ENCODE assay signal across 1 cellular context in genomic region chr11:71456831-71457230, GRCh38.
TF ChIP-seq lines count a peak whose summit lies in the region.

No MANE protein-coding gene starts in this region.

TF ChIP-seq in HepG2, 621 proteins besides CTCF, POLR2A, EP300 and RAD21:
- no peak for TF ChIP-seq KLF16 (CRISPR knock-in tag; IDR thresholded peaks at IDR 0.05)
- TF ChIP-seq HIVEP1 (CRISPR knock-in tag; IDR thresholded peaks at IDR 0.05): no peak
- no peak for TF ChIP-seq HNRNPL (IDR thresholded peaks at IDR 0.05; ENCODE audit: low read depth, low read length)
- no peak for TF ChIP-seq CCAR2 (optimal IDR thresholded peaks at IDR 0.05; ENCODE audit: low read depth, low read length)
- no peak for TF ChIP-seq RFXANK (CRISPR knock-in tag; IDR thresholded peaks at IDR 0.05)
- TF ChIP-seq, protein P1, sequence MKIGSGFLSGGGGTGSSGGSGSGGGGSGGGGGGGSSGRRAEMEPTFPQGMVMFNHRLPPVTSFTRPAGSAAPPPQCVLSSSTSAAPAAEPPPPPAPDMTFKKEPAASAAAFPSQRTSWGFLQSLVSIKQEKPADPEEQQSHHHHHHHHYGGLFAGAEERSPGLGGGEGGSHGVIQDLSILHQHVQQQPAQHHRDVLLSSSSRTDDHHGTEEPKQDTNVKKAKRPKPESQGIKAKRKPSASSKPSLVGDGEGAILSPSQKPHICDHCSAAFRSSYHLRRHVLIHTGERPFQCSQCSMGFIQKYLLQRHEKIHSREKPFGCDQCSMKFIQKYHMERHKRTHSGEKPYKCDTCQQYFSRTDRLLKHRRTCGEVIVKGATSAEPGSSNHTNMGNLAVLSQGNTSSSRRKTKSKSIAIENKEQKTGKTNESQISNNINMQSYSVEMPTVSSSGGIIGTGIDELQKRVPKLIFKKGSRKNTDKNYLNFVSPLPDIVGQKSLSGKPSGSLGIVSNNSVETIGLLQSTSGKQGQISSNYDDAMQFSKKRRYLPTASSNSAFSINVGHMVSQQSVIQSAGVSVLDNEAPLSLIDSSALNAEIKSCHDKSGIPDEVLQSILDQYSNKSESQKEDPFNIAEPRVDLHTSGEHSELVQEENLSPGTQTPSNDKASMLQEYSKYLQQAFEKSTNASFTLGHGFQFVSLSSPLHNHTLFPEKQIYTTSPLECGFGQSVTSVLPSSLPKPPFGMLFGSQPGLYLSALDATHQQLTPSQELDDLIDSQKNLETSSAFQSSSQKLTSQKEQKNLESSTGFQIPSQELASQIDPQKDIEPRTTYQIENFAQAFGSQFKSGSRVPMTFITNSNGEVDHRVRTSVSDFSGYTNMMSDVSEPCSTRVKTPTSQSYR (CRISPR knock-in tag; IDR thresholded peaks at IDR 0.05; ENCODE audit: borderline replicate concordance): no peak
